ENCODE assay signal across 8 cellular contexts in the genomic region with DNA sequence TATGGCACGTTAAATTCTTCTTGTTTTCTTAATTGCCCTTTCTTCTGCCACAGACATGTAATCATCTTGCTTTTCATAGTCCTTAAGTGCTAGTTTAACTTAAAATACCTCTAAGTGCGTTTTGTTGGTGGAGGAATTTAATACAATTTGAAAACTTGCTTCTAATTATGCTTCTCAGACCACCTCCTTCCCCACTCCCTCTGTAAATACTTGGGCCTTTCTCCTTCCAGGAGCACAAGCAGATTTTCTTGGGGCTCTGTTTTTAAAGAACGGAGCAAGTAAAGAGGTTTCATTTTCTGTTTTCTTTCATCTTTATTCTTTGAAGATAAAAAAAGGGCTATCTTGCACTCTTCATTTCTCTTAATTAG. TPM values are rescaled to one million over a fixed set of nuclear protein-coding genes. Genes with fewer than 3 reads are reported as not detected.
DNase-seq lines count a peak whose midpoint lies in the region; ATAC-seq and TF ChIP-seq lines count a peak whose summit lies in the region.

No MANE protein-coding gene starts in this region.

- H3K27ac ChIP-seq in mucosa of rectum (ENCODE audit: low read depth in 2 of 2, low read length in 2 of 2), result peak overlapping the region; percentile 62 to 66

- POLR2A ChIA-PET in AG04449 (lab: Yijun Ruan, JAX), result interaction anchor here (0.6 to 2.2 kb wide), 7 partner anchors 13 to 408 kb away, joined by 3 to 8 read pairs (median 4); no protein-coding TSS in a partner anchor

- in situ Hi-C loops in astrocyte of the cerebellum (cut with HindIII; ENCODE audit: low sequenced_read_pairs), result loop anchor here (10.0 to 25.0 kb wide), 3 partner anchors 228 to 1154 kb away; no protein-coding TSS in a partner anchor

- DNase-seq in AG04449 (ENCODE audit: low read depth, low spot score), result no peak
- no peak for DNase-seq in HFF-Myc (ENCODE audit: extremely low read depth, low read depth)
- no peak for DNase-seq in astrocyte of the cerebellum (ENCODE audit: low read depth)
- DNase-seq in stimulated activated CD4-positive, alpha-beta T cell treated with anti-CD3 and anti-CD28 coated beads, Interleukin-1b, Interleukin-23, amount 100 ng/mL, for 48 hours, result no peak
- DNase-seq in occipital lobe (lab: John Stamatoyannopoulos, UW), result no peak
- no peak for DNase-seq in NCI-H2029 (lab: John Stamatoyannopoulos, UW)

- H3K36me3 ChIP-seq in mucosa of rectum (ENCODE audit: control insufficient read depth in 2 of 2, insufficient read depth in 2 of 2, low read length in 2 of 2), result no peaks in the 10 kb centered on the region

- no peak for ATAC-seq in GM21423 (IDR thresholded peaks at IDR 0.05; ENCODE audit: unreplicated experiment)

- H3K4me3 ChIP-seq in AG04449 (ENCODE audit: low read depth, low read length) (peak overlapping the region; percentile 81), HFF-Myc (replicated peaks; ENCODE audit: low read depth, low read length) (peak overlapping the region; percentile 79), astrocyte of the cerebellum (ENCODE audit: low read depth, low read length) (peak overlapping the region; percentile 80), mucosa of rectum (ENCODE audit: low read length in 2 of 2) (peak overlapping the region; percentile 68 to 83)

- H3K27me3 ChIP-seq in mucosa of rectum (ENCODE audit: control insufficient read depth in 2 of 2, insufficient read depth in 2 of 2, low read length in 2 of 2), result no peaks in the 10 kb centered on the region

- no peaks in the 10 kb centered on the region for H3K4me1 ChIP-seq in mucosa of rectum (ENCODE audit: control insufficient read depth in 2 of 2, insufficient read depth in 2 of 2, low read length in 2 of 2)

- peak overlapping the region in 1 of 2 donors; percentile 18 for H3K9ac ChIP-seq in mucosa of rectum (ENCODE audit: low read depth in 1 of 2, low read length in 2 of 2)

- TF ChIP-seq CTCF in AG04449 (IDR thresholded peaks at IDR 0.05; ENCODE audit: insufficient read depth, low read length, missing control alignments), result no peak
- no peak for TF ChIP-seq CTCF in HFF-Myc (IDR thresholded peaks at IDR 0.05; ENCODE audit: low read depth, low read length, missing control alignments)
- TF ChIP-seq CTCF in astrocyte of the cerebellum (IDR thresholded peaks at IDR 0.05; ENCODE audit: low read depth, low read length, missing control alignments), result no peak

- no peaks in the 10 kb centered on the region for H3K9me3 ChIP-seq in mucosa of rectum (ENCODE audit: control insufficient read depth in 2 of 2, low read length in 2 of 2)

- CTCF ChIA-PET in AG04449 (lab: Yijun Ruan, JAX), result interaction anchor here (1.5 to 2.7 kb wide), 7 partner anchors 8 to 409 kb away, joined by 4 to 14 read pairs (median 6); no protein-coding TSS in a partner anchor

RNA-seq across cellular contexts. Expression of a gene that starts 0.6 kb away (rescaled TPM):
- total RNA-seq in occipital lobe, result 26.0 TPM
